25 cellular contexts compared by ENCODE assay signal in genomic region chr2:313991-314390, GRCh38. TPM values are rescaled to one million over a fixed set of nuclear protein-coding genes. Genes with fewer than 3 reads are reported as not detected.
"Had no signal": no experiment of that assay in that cellular context is flagged by ENCODE, and none has a peak within 500 bp of the region (broad histone marks: within the 10 kb centered on the region; RNA-seq: fewer than 3 reads in every experiment).

No MANE protein-coding gene starts in this region.

- H3K27ac ChIP-seq: coronary artery, gastrocnemius medialis, heart right ventricle, left ventricle myocardium inferior, lower lobe of right lung, pancreas, stomach, thoracic aorta had no signal

- H3K36me3 Mint-ChIP-seq: memory B cell, mesothelial cell of epicardium, natural killer cell, type B pancreatic cell had no signal

- ATAC-seq: esophagus mucosa, gastrocnemius medialis, heart right ventricle, lower lobe of right lung, natural killer cell, pancreas, right cardiac atrium had no signal

- H3K27me3 Mint-ChIP-seq: progenitor cell of endocrine pancreas, type B pancreatic cell had no signal

- H3K4me3 Mint-ChIP-seq: memory B cell, mesothelial cell of epicardium, natural killer cell, type B pancreatic cell had no signal

- DNase-seq: effector CD8-positive, alpha-beta T cell; gastrocnemius medialis; heart right ventricle; hypothalamus; left ventricle myocardium inferior; lower lobe of right lung; natural killer cell; occipital lobe; small intestine; stimulated activated CD4-positive, alpha-beta T cell treated with anti-CD3 and anti-CD28 coated beads, Interleukin-12 subunit alpha, Interleukin-12 subunit beta, amount 100 ng/mL, for 4 hours; stimulated activated naive CD4-positive, alpha-beta T cell; stomach; substantia nigra had no signal

- H3K9me3 Mint-ChIP-seq: mesothelial cell of epicardium, natural killer cell, neural crest cell, type B pancreatic cell had no signal

- H3K36me3 ChIP-seq: gastrocnemius medialis, heart right ventricle, left ventricle myocardium inferior, lower lobe of right lung, pancreas, stomach, thoracic aorta had no signal

- H3K4me3 ChIP-seq: coronary artery, gastrocnemius medialis, heart right ventricle, left ventricle myocardium inferior, lower lobe of right lung, pancreas, stomach, thoracic aorta had no signal

- H3K27me3 ChIP-seq: pancreas had no signal

- H3K9me3 ChIP-seq: gastrocnemius medialis, heart right ventricle, left ventricle myocardium inferior, lower lobe of right lung, pancreas, stomach, thoracic aorta had no signal

- H3K27ac Mint-ChIP-seq: memory B cell, mesothelial cell of epicardium, natural killer cell, progenitor cell of endocrine pancreas, type B pancreatic cell had no signal

- H3K4me1 ChIP-seq: gastrocnemius medialis, left ventricle myocardium inferior, lower lobe of right lung, pancreas, stomach had no signal

RNA-seq across cellular contexts. Expression of gene ALKAL2, which starts 26.1 kb away (rescaled TPM):
- total RNA-seq: dermis microvascular lymphatic vessel endothelial cell, gastrocnemius medialis, myocyte had no signal
